Comparison of ENCODE assay signal across 1 cellular context in genomic region chr18:3585656-3586509, GRCh38.
TF ChIP-seq lines count a peak whose summit lies in the region.

No MANE protein-coding gene starts in this region.

TF ChIP-seq in K562, 482 proteins besides CTCF, POLR2A, EP300 and RAD21 (continued from another document and continues in another):
- TF ChIP-seq IRF9 (tag; IDR thresholded peaks at IDR 0.05): no peak
- 0 out of 2 replicates have a peak, but pooled peaks have one; percentile 19 for TF ChIP-seq THRAP3 (IDR thresholded peaks at IDR 0.05; ENCODE audit: borderline replicate concordance)
- no peak for TF ChIP-seq BCL6 (CRISPR knock-in tag; IDR thresholded peaks at IDR 0.05)
- TF ChIP-seq E2F6 (IDR thresholded peaks at IDR 0.05; ENCODE audit: borderline replicate concordance in 1 of 2, extremely low read depth in 1 of 2, insufficient read depth in 1 of 2, insufficient read length in 1 of 2, low read depth in 1 of 2, low read length in 1 of 2, poor library complexity in 1 of 2, severe bottlenecking in 1 of 2): peak in 1 of 2 experiments; percentile 8
- peak; percentile 15; the same call in 1 of the 2 replicates for TF ChIP-seq ATF3 (IDR thresholded peaks at IDR 0.05)
- no peak for TF ChIP-seq ATF3 (CRISPR knock-in tag; conservative IDR thresholded peaks at IDR 0.05)
- TF ChIP-seq FOXJ2 (tag; IDR thresholded peaks at IDR 0.05): peak; percentile 87
- TF ChIP-seq ZC3H4 (CRISPR knock-in tag; IDR thresholded peaks at IDR 0.05; ENCODE audit: borderline replicate concordance): no peak
- TF ChIP-seq NUFIP1 (IDR thresholded peaks at IDR 0.05; ENCODE audit: partially characterized antibody): no peak
- TF ChIP-seq MIER1 (IDR thresholded peaks at IDR 0.05; ENCODE audit: low read depth): no peak
- TF ChIP-seq ATF2 (CRISPR knock-in tag; IDR thresholded peaks at IDR 0.05): no peak
- TF ChIP-seq TAL1 (IDR thresholded peaks at IDR 0.05): peak; percentile 64
- TF ChIP-seq RCOR1 (IDR thresholded peaks at IDR 0.05; ENCODE audit: borderline replicate concordance in 1 of 2, low read depth in 2 of 2, low read length in 2 of 2): peak; percentile 86 to 97
- TF ChIP-seq E2F4 (CRISPR knock-in tag; IDR thresholded peaks at IDR 0.05; ENCODE audit: low read depth): no peak
- no peak for TF ChIP-seq ZBTB5 (IDR thresholded peaks at IDR 0.05)
- no peak for TF ChIP-seq ZKSCAN3 (CRISPR knock-in tag; IDR thresholded peaks at IDR 0.05)
- no peak for TF ChIP-seq FIP1L1 (IDR thresholded peaks at IDR 0.05; ENCODE audit: low read depth, low read length, poor library complexity, severe bottlenecking)
- TF ChIP-seq ATF4 (CRISPR knock-in tag; IDR thresholded peaks at IDR 0.05): peak; percentile 26; the same call in 1 of the 2 replicates
- no peak for TF ChIP-seq ZNF134 (CRISPR knock-in tag; conservative IDR thresholded peaks at IDR 0.05)
- TF ChIP-seq TEAD2 (tag; IDR thresholded peaks at IDR 0.05): no peak
- no peak for TF ChIP-seq SNAPC5 (CRISPR knock-in tag; IDR thresholded peaks at IDR 0.05)
- TF ChIP-seq ZNF609 (CRISPR knock-in tag; IDR thresholded peaks at IDR 0.05; ENCODE audit: borderline replicate concordance): 0 out of 2 replicates have a peak, but pooled peaks have one; percentile 36
- no peak for TF ChIP-seq ZNF318 (IDR thresholded peaks at IDR 0.05; ENCODE audit: borderline replicate concordance in 1 of 2, low read depth in 1 of 2)
- TF ChIP-seq NFE2L1 (tag; IDR thresholded peaks at IDR 0.05; ENCODE audit: borderline replicate concordance, low read depth): no peak
- no peak for TF ChIP-seq GATAD2B (IDR thresholded peaks at IDR 0.05; ENCODE audit: borderline replicate concordance)
- peak in 1 of 2 experiments; percentile 64; a peak in 2 of 4 replicates for TF ChIP-seq HDAC1 (IDR thresholded peaks at IDR 0.05)
- TF ChIP-seq PHF20 (IDR thresholded peaks at IDR 0.05; ENCODE audit: partially characterized antibody): peak; percentile 17
- 0 out of 2 replicates have a peak, but pooled peaks have one; percentile 39 for TF ChIP-seq NCOA1 (IDR thresholded peaks at IDR 0.05; ENCODE audit: low read depth)
- TF ChIP-seq BCOR (IDR thresholded peaks at IDR 0.05): no peak; the same call in 1 of the 2 replicates
- TF ChIP-seq SIX5 (IDR thresholded peaks at IDR 0.05; ENCODE audit: borderline replicate concordance in 1 of 2, insufficient read depth in 1 of 2, low read depth in 1 of 2, low read length in 2 of 2): no peak
- TF ChIP-seq KDM4B (IDR thresholded peaks at IDR 0.05; ENCODE audit: borderline replicate concordance in 2 of 2, low read depth in 1 of 2): no peak
- no peak for TF ChIP-seq ZNF79 (CRISPR knock-in tag; IDR thresholded peaks at IDR 0.05; ENCODE audit: low read depth)
- no peak for TF ChIP-seq KAT8 (IDR thresholded peaks at IDR 0.05; ENCODE audit: low read depth)
- no peak for TF ChIP-seq ZNF75A (CRISPR knock-in tag; IDR thresholded peaks at IDR 0.05)
- TF ChIP-seq ZNF224 (CRISPR knock-in tag; IDR thresholded peaks at IDR 0.05): no peak
